8 cellular contexts compared by ENCODE assay signal in genomic region chr11:112289588-112290461, GRCh38. TPM values are rescaled to one million over a fixed set of nuclear protein-coding genes. Genes with fewer than 3 reads are reported as not detected.
DNase-seq lines count a peak whose midpoint lies in the region; ATAC-seq, FAIRE-seq and TF ChIP-seq lines count a peak whose summit lies in the region.

No MANE protein-coding gene starts in this region.

- H3K9me3 Mint-ChIP-seq in central memory CD8-positive, alpha-beta T cell = no peaks in the 10 kb centered on the region

- ATAC-seq in HG02763 (IDR thresholded peaks at IDR 0.05; ENCODE audit: unreplicated experiment) = peak; percentile 93
- ATAC-seq in central memory CD8-positive, alpha-beta T cell (replicated peaks; ENCODE audit: extremely low read depth, poor library complexity, severe bottlenecking) = peak; percentile 92

- H3K4me3 ChIP-seq in kidney (ENCODE audit: low read length in 2 of 2) = peak overlapping the region; percentile 25 to 70

- peak overlapping the region; percentile 68 for H3K4me3 Mint-ChIP-seq in central memory CD8-positive, alpha-beta T cell

- intact Hi-C loops in kidney (cut with DNase I) = no loop called here

- H3K4me1 ChIP-seq in kidney (ENCODE audit: control insufficient read depth in 1 of 2, insufficient read depth in 1 of 2, low read depth in 1 of 2, low read length in 2 of 2) = peaks cover 0 to 4% of the 10 kb centered on the region in 2 donors

- H3K27ac Mint-ChIP-seq in central memory CD8-positive, alpha-beta T cell (ENCODE audit: low read depth) = no peak overlapping the region

- TF ChIP-seq CTCF in kidney (IDR thresholded peaks at IDR 0.05; ENCODE audit: borderline replicate concordance, extremely low read depth, insufficient read depth) = peak; percentile 79

- no peaks in the 10 kb centered on the region for H3K9me3 ChIP-seq in kidney (ENCODE audit: control insufficient read depth in 1 of 2, low read length in 2 of 2)

- H3K27ac ChIP-seq in kidney (ENCODE audit: low read depth in 2 of 2, low read length in 2 of 2) = no peak overlapping the region

- FAIRE-seq in kidney (lab: Jason Lieb, UNC) = no peak

- peaks cover 5% of the 10 kb centered on the region for H3K4me1 Mint-ChIP-seq in central memory CD8-positive, alpha-beta T cell

- H3K36me3 ChIP-seq in kidney (ENCODE audit: control insufficient read depth in 1 of 2, insufficient read depth in 2 of 2, low read length in 2 of 2) = no peaks in the 10 kb centered on the region

- peaks cover 19% of the 10 kb centered on the region for H3K27me3 Mint-ChIP-seq in central memory CD8-positive, alpha-beta T cell

- DNase-seq in NCI-H2029 (lab: John Stamatoyannopoulos, UW) (peak; percentile 40), NCI-H2029 treated with DMSO at 0.1 percent for 48 hours (lab: John Stamatoyannopoulos, UW) (no peak), NCI-H1930 (lab: John Stamatoyannopoulos, UW) (peak; percentile 37 to 57), kidney (peak; percentile 92)
- DNase-seq in activated CD4-positive, CD25-positive, alpha-beta regulatory T cell treated with anti-CD3 and anti-CD28 coated beads, Interleukin-2, amount 50 U/mL, for 16 hours (ENCODE audit: low read depth, low spot score) = peak; percentile 62
- peak; percentile 67 to 71 for DNase-seq in central memory CD8-positive, alpha-beta T cell (ENCODE audit: low spot score in 2 of 2)
- DNase-seq in stimulated activated CD4-positive, alpha-beta T cell treated with anti-CD3 and anti-CD28 coated beads, Interleukin-15, amount 100 ng/mL, for 24 hours = peak; percentile 91

- peaks cover 1% of the 10 kb centered on the region for H3K36me3 Mint-ChIP-seq in central memory CD8-positive, alpha-beta T cell (ENCODE audit: insufficient read depth)

- peak overlapping the region in 1 of 2 donors; percentile 4 for H3K9ac ChIP-seq in kidney (ENCODE audit: low read length in 2 of 2)

RNA-seq across cellular contexts. Expression of gene PLET1, which starts 29.2 kb away (rescaled TPM):
- total RNA-seq in kidney = not detected
- polyA plus RNA-seq in kidney (ENCODE audit: insufficient read depth, low read depth, low replicate concordance) = not detected
